Comparison of ENCODE assay signal across 8 cellular contexts in the genomic region with DNA sequence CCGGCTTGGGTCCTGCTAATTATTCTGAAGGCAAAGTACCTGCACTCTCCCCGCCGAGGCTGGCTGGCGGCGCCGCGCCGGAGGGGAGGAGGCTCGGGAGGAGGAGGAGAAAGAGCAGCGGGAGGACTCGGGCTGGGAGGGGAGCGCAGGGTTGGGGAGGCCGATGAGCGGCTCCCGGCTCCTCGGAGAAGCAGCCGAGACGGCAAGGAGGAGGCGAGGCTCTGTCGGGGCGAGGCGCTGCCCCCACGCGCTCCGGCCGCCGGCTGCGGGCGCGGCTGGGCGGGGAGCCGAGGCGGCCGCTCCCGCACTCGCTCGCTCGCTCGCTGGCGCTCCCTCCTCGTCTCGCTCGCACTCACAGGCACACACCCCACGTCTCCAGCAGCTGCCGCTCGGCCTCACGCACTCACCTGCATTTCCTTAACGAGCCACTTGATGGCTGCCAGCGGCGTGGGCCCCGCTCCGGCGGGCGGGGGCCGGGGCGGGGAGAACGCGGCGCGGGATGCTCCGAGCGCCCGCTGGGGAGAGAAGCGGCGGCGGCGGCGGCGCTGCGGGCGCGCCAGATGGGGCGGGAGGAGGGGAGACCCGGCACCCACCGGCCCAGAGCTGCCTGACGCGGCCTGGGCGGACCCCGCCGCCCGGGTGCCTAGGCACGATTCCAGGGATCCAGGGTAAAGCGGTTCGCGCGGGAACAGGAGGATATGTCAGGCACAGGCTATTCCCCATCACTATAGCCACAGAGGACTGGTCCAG. TPM values are rescaled to one million over a fixed set of nuclear protein-coding genes. Genes with fewer than 3 reads are reported as not detected.
DNase-seq lines count a peak whose midpoint lies in the region; ATAC-seq, FAIRE-seq and TF ChIP-seq lines count a peak whose summit lies in the region.

A gene (minus strand): TSS at position 354 of the 750 bp plus-strand sequence.

- peak within 1 kb of the TSS; percentile 44; the same call in 1 of the 2 replicates for H3K4me2 ChIP-seq in GM12878 (ENCODE audit: control insufficient read depth, insufficient read depth)

- H3K4me3 ChIP-seq in GM12878: no peak within 1 kb of the TSS
- H3K4me3 ChIP-seq in iPS-20b (ENCODE audit: low read length): peak within 1 kb of the TSS; percentile 91
- peak within 1 kb of the TSS in 3 of 4 donors; percentile 36 to 51 (median 45) for H3K4me3 ChIP-seq in sigmoid colon

- H3K9ac ChIP-seq in GM12878 (ENCODE audit: control insufficient read depth, insufficient read depth, low read length) (no peak within 1 kb of the TSS), iPS-20b (ENCODE audit: low read depth, low read length) (peak within 1 kb of the TSS; percentile 76; the same call in 1 of the 2 replicates)

- SMC1A ChIA-PET in GM12878 (lab: Charles Lee; ENCODE audit: uncharacterized antibody, unreplicated experiment): no interaction called here

- H3K9me3 ChIP-seq in GM12878 (replicated peaks; ENCODE audit: control insufficient read depth, insufficient read depth, low read length) (no peaks in the 10 kb centered on the region), iPS-20b (ENCODE audit: insufficient read depth, low read depth, low read length) (no peaks in the 10 kb centered on the region), sigmoid colon (no peaks in the 10 kb centered on the region)

- FAIRE-seq in GM12878 (lab: Jason Lieb, UNC): no peak

- TF ChIP-seq POLR2A in GM12878 (IDR thresholded peaks at IDR 0.05; ENCODE audit: low read depth, low read length) (no peak), sigmoid colon (IDR thresholded peaks at IDR 0.05) (no peak)

- peak within 1 kb of the TSS; percentile 17; the same call in 1 of the 2 replicates for H2AFZ ChIP-seq in GM12878 (ENCODE audit: control insufficient read depth, low read depth, low read length)

- TF ChIP-seq CTCF in C4-2B (conservative IDR thresholded peaks at IDR 0.05): peak; percentile 68
- TF ChIP-seq CTCF in GM12878 (IDR thresholded peaks at IDR 0.05 in 2 of 3, conservative IDR thresholded peaks at IDR 0.05 in 1 of 3; ENCODE audit: control insufficient read depth in 2 of 3, extremely low read depth in 1 of 3, insufficient read depth in 1 of 3, low read depth in 3 of 3, low read length in 3 of 3): peak in 2 of 3 experiments; percentile 10 to 24; a peak in 1 of 6 replicates
- TF ChIP-seq CTCF in sigmoid colon (IDR thresholded peaks at IDR 0.05): no peak

- H3K27me3 ChIP-seq in GM12878 (replicated peaks in 1 of 2; ENCODE audit: control insufficient read depth in 2 of 2, insufficient read depth in 2 of 2, low read length in 1 of 2) (peaks cover 5% of the 10 kb centered on the region in 2 experiments; a peak in 3 of 4 replicates), iPS-20b (ENCODE audit: insufficient read depth, low read length) (peaks cover 58% of the 10 kb centered on the region), sigmoid colon (peaks cover 0 to 50% (median 28%) of the 10 kb centered on the region in 3 donors)

- POLR2A ChIA-PET in GM12878 (lab: Charles Lee): no interaction called here

- H3K4me1 ChIP-seq in GM12878 (ENCODE audit: control insufficient read depth, insufficient read depth, low read length): no peaks in the 10 kb centered on the region
- peaks cover 11% of the 10 kb centered on the region; the same call in 1 of the 2 replicates for H3K4me1 ChIP-seq in iPS-20b (ENCODE audit: insufficient read depth, low read length)
- peaks cover 0 to 14% (median 11%) of the 10 kb centered on the region in 4 donors for H3K4me1 ChIP-seq in sigmoid colon

- H3K36me3 ChIP-seq in GM12878 (ENCODE audit: control insufficient read depth in 2 of 2, insufficient read depth in 2 of 2, low read length in 1 of 2) (no peaks in the 10 kb centered on the region), iPS-20b (ENCODE audit: insufficient read depth, low read depth, low read length) (no peaks in the 10 kb centered on the region), sigmoid colon (no peaks in the 10 kb centered on the region)

- no peak for TF ChIP-seq EP300 in GM12878 (IDR thresholded peaks at IDR 0.05; ENCODE audit: borderline replicate concordance in 1 of 2, control insufficient read depth in 1 of 2, low read depth in 2 of 2, low read length in 2 of 2)
- no peak for TF ChIP-seq EP300 in sigmoid colon (IDR thresholded peaks at IDR 0.05)

- no peaks in the 10 kb centered on the region for H3K79me2 ChIP-seq in GM12878 (ENCODE audit: control insufficient read depth, insufficient read depth, low read length)

- no TSS peak for BruUV-seq in GM12878 (replicated peaks; lab: Mats Ljungman, UMichigan)

- in situ Hi-C loops in GM12878 (cut with MboI): no loop called here

- no peaks in the 10 kb centered on the region for H4K20me1 ChIP-seq in GM12878 (ENCODE audit: control insufficient read depth, insufficient read depth)

- H3K27ac ChIP-seq in C4-2B (no peak within 1 kb of the TSS), GM12878 (ENCODE audit: control insufficient read depth, insufficient read depth) (no peak within 1 kb of the TSS), iPS-20b (ENCODE audit: low read length) (no peak within 1 kb of the TSS), sigmoid colon (no peak within 1 kb of the TSS)

- RAD21 ChIA-PET in GM12878 (lab: Charles Lee; ENCODE audit: unreplicated experiment): no interaction called here

- no peak for TF ChIP-seq RAD21 in GM12878 (IDR thresholded peaks at IDR 0.05; ENCODE audit: insufficient read depth, low read depth, low read length)

- peak; percentile 97 for ATAC-seq in GM18909 (IDR thresholded peaks at IDR 0.05; ENCODE audit: poor library complexity, unreplicated experiment)
- ATAC-seq in HG03108 (IDR thresholded peaks at IDR 0.05; ENCODE audit: unreplicated experiment): peak; percentile 71
- peak; percentile 95 for ATAC-seq in GM12878

- peak; percentile 47 for DNase-seq in NCI-H460 (ENCODE audit: extremely low read depth, low read depth)
- DNase-seq in GM12878 (ENCODE audit: low read depth, low spot score): no peak
- DNase-seq in sigmoid colon: no peak
- DNase-seq in activated effector memory CD4-positive, alpha-beta T cell treated with anti-CD3 and anti-CD28 coated beads, Interleukin-2, amount 50 U/mL, for 16 hours: no peak

- CTCF ChIA-PET in GM12878 (lab: Yijun Ruan, JAX): no interaction called here

- intact Hi-C loops in GM12878 (cut with micrococcal nuclease; ENCODE audit: unreplicated experiment) (no loop called here), sigmoid colon (cut with DNase I) (no loop called here)

- WGBS in GM12878 (ENCODE audit: insufficient coverage, insufficient replicate concordance, low lambda C conversion rate, missing lambda C conversion rate): 19% methylated on average over 16 of the region's 86 CpGs
- WGBS in sigmoid colon, 2 donors: 1 to 2% methylated on average over 86 of the region's 86 CpGs

TF ChIP-seq in GM12878, 131 proteins besides CTCF, POLR2A, EP300 and RAD21:
- TF ChIP-seq ZBED1 (IDR thresholded peaks at IDR 0.05; ENCODE audit: borderline replicate concordance): no peak
TF ChIP-seq in GM12878: peak in this region for 0.

RNA-seq across cellular contexts. Expression of the gene that starts here (rescaled TPM):
- 45.3 and 50.4 TPM in 2 replicates for total RNA-seq in NCI-H460 (2014; rRNA removed; shearing (Covaris generic))
- polyA plus RNA-seq in NCI-H460 (2014; cell fraction: nucleus; rRNA removed): 19.2 and 20.6 TPM in 2 replicates
- not detected in 2 replicates for total RNA-seq in GM12878 (2013; cell fraction: nucleolus; rRNA removed)
- not detected in 2 replicates for total RNA-seq in GM12878 (2014; rRNA removed)
- not detected in 2 replicates for total RNA-seq in GM12878 (2014; rRNA removed; fragmentation: Illumina TruSeq; extraction: Trizol)
- 0.05 TPM in 2 replicates for total RNA-seq in GM12878 (2021)
- polyA plus RNA-seq in GM12878 (2011; ENCODE audit: low read depth): not detected
- polyA plus RNA-seq in GM12878 (2011; rRNA removed): 0.13 TPM in 1 of 2 replicates, not detected in the other
- not detected in 2 replicates for polyA plus RNA-seq in GM12878 (2011; cell fraction: cytosol; rRNA removed)
- polyA plus RNA-seq in GM12878 (2011; cell fraction: nucleus; rRNA removed): 0.01 and 0.18 TPM in 2 replicates
- polyA plus RNA-seq in GM12878 (2012): not detected in 2 replicates
- polyA plus RNA-seq in GM12878 (2014; fragmentation: Illumina TruSeq; extraction: Trizol): under 0.01 TPM in 1 of 2 replicates, not detected in the other
- not detected for polyA plus RNA-seq in GM12878 (2014; fragmentation: Nextera tagmentation; extraction: Ambion mirVana)
- not detected in 2 replicates for polyA plus RNA-seq in GM12878 (2014; rRNA removed)
- under 1 TPM in 1 of 2 experiments, not detected in 1; 0.01 TPM for polyA plus RNA-seq in GM12878 (2016; fragmentation: Nextera tagmentation; extraction: Ambion mirVana)
- polyA minus RNA-seq in GM12878 (2011; rRNA and poly(A)+ RNA removed): 0.05 and 0.44 TPM in 2 replicates
- not detected in 2 replicates for polyA minus RNA-seq in GM12878 (2011; cell fraction: cytosol; rRNA and poly(A)+ RNA removed)
- polyA minus RNA-seq in GM12878 (2011; cell fraction: nucleus; rRNA and poly(A)+ RNA removed): 0.12 TPM in 1 of 2 replicates, not detected in the other
- total RNA-seq in sigmoid colon: 10 to 100 TPM in 1 of 4 donors, 1 to 10 TPM in 3; 1.5 to 18.3 (median 6.7) TPM
- polyA plus RNA-seq in sigmoid colon: 10 to 100 TPM in 1 of 3 donors, 1 to 10 TPM in 2; 1.2 to 11.6 (median 3.5) TPM

Comparison
In these comparisons a context has a peak if more than half of its experiments do, and no peak if none do; other contexts are left out.
1. Peak in ATAC-seq and H3K4me2 ChIP-seq in GM12878; RNA of the gene not detected or under 1 TPM.
2. CTCF ChIP-seq: peak in C4-2B (single experiment) and GM12878 (2 of 3); none in sigmoid colon (0 of 4).
3. Peak in every context shown above with its lines, with median percentiles within 50 percentile points of each other: ATAC-seq.